In the genomic region with DNA sequence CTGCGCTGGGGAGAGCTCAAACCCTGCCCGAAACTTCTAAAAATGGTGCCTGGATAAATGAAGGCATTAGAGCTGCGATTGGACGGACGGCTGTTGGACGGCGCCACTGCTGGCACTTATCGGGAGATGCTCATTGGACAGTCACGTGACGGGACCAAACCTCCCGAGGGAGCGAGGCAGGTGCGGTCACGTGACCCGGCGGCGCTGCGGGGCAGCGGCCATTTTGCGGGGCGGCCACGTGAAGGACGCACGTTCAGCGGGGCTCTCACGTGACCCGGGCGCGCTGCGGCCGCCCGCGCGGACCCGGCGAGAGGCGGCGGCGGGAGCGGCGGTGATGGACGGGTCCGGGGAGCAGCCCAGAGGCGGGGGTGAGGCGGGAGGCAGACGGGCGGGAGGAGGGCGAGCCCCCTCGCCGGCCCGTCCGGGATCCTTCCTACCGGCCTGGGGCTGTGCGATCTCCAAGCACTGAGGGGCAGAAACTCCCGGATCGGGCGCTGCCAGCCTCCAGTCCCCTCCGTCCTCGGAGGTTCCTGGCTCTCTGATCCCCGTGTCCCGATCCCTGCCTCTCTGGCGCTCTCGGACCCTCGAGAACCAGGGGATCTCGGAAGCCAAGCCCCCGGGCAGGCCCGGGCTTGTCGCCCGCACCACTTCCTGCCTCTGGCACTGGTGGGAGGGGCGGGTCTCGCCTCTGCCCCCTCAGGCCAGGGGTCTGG, we compare ENCODE assay signal across 8 cellular contexts. TPM values are rescaled to one million over a fixed set of nuclear protein-coding genes. Genes with fewer than 3 reads are reported as not detected.
DNase-seq lines count a peak whose midpoint lies in the region; ATAC-seq lines count a peak whose summit lies in the region.

A gene (plus strand): TSS at position 281 of the 713 bp plus-strand sequence. CDS start 54 bp downstream, at position 335.

- H3K27me3 ChIP-seq in effector memory CD4-positive, alpha-beta T cell (replicated peaks; ENCODE audit: control insufficient read depth, insufficient read depth, low read length, poor library complexity, severe bottlenecking), result no peaks in the 10 kb centered on the region

- peaks cover 19% of the 10 kb centered on the region for H3K4me1 Mint-ChIP-seq in memory B cell

- peak within 1 kb of the TSS; percentile 85 for H3K27ac ChIP-seq in effector memory CD4-positive, alpha-beta T cell (ENCODE audit: insufficient read depth, low read length, poor library complexity, severe bottlenecking)

- ATAC-seq in GM19468 (IDR thresholded peaks at IDR 0.05; ENCODE audit: extremely low read depth, unreplicated experiment) (peak; percentile 54), memory B cell (ENCODE audit: low read depth) (peak; percentile 94)

- H3K4me3 ChIP-seq in effector memory CD4-positive, alpha-beta T cell (ENCODE audit: insufficient read depth, low read depth, low read length, poor library complexity, severe bottlenecking), result peak within 1 kb of the TSS; percentile 88

- no peaks in the 10 kb centered on the region for H3K9me3 Mint-ChIP-seq in memory B cell

- H3K36me3 Mint-ChIP-seq in memory B cell, result peaks cover 10% of the 10 kb centered on the region

- peaks cover 12% of the 10 kb centered on the region for H3K4me1 ChIP-seq in effector memory CD4-positive, alpha-beta T cell (ENCODE audit: control insufficient read depth, insufficient read depth, low read length, poor library complexity, severe bottlenecking)

- no peaks in the 10 kb centered on the region for H3K36me3 ChIP-seq in effector memory CD4-positive, alpha-beta T cell (ENCODE audit: control insufficient read depth, insufficient read depth, low read length)

- no peaks in the 10 kb centered on the region for H3K27me3 Mint-ChIP-seq in memory B cell

- DNase-seq in COLO668 (lab: John Stamatoyannopoulos, UW; ENCODE audit: unreplicated experiment), result peak; percentile 97
- peak; percentile 98 for DNase-seq in HT-29 (ENCODE audit: low spot score)
- peak; percentile 93 for DNase-seq in NOMO-1 treated with DMSO at 0.1 percent for 48 hours (lab: John Stamatoyannopoulos, UW; ENCODE audit: unreplicated experiment)
- peak; percentile 73 to 75 for DNase-seq in activated CD8-positive, alpha-beta memory T cell treated with anti-CD3 and anti-CD28 coated beads for 4 hours (ENCODE audit: low read depth in 2 of 2)
- DNase-seq in effector memory CD4-positive, alpha-beta T cell, result peak; percentile 67 to 87 (median 76)
- peak; percentile 85 to 86 for DNase-seq in memory B cell (ENCODE audit: low spot score in 2 of 2)
- DNase-seq in stimulated activated CD8-positive, alpha-beta memory T cell treated with anti-CD3 and anti-CD28 coated beads, Interleukin-12 subunit alpha, Interleukin-12 subunit beta, amount 100 ng/mL, for 1 hour (ENCODE audit: low read depth), result peak; percentile 76

- no peaks in the 10 kb centered on the region for H3K9me3 ChIP-seq in effector memory CD4-positive, alpha-beta T cell (ENCODE audit: control insufficient read depth, low read length)

- H3K4me3 Mint-ChIP-seq in memory B cell, result peak within 1 kb of the TSS; percentile 94

- peak within 1 kb of the TSS; percentile 26 for H3K27ac Mint-ChIP-seq in memory B cell

RNA-seq across cellular contexts. Expression of the gene that starts here (rescaled TPM):
- total RNA-seq in HT-29 (2014; rRNA removed; shearing (Covaris generic)), result 185 and 213 TPM in 2 replicates

Comparison
In these comparisons a context has a peak if more than half of its experiments do, and no peak if none do; other contexts are left out.
1. Peak in every context shown above with its lines: DNase-seq, ATAC-seq, H3K4me3 ChIP-seq and H3K27ac ChIP-seq.